ENCODE assay signal across 16 cellular contexts in the genomic region with DNA sequence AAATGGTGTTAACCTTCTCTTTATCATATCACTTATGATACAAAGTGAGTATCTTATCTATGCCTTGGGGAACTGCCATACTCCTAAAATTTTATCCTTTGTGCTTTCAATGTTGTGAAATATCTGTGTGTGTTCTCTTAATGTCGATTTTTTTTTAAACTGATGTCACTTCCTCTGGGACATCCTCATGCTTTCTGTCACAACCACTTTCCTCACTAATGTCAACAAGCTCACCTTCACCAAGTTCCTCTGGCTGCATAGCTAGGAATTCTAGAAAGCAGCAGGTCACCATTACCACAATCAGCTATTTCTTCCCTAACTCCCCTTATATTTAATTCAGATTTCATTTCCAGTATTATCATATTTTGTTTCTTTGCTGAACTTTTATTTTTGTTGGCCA.
"Had no signal": no experiment of that assay in that cellular context is flagged by ENCODE, and none has a peak within 500 bp of the region (broad histone marks: within the 10 kb centered on the region; RNA-seq: fewer than 3 reads in every experiment).

No MANE protein-coding gene starts in this region.

- DNase-seq: effector CD4-positive, alpha-beta T cell; endodermal cell; foreskin melanocyte; head of caudate nucleus; left colon; naive thymus-derived CD4-positive, alpha-beta T cell; nephron progenitor cell; psoas muscle; sigmoid colon; stimulated activated CD4-positive, alpha-beta T cell treated with anti-CD3 and anti-CD28 coated beads, Interleukin-2, amount 100 ng/mL, for 24 hours; stimulated activated naive CD4-positive, alpha-beta T cell; trophoblast cell had no signal

- H3K27me3 ChIP-seq: hepatocyte, neutrophil, sigmoid colon had no signal

- H3K27ac ChIP-seq: coronary artery, hepatocyte, neutrophil, psoas muscle, sigmoid colon, skin epidermis had no signal

- H3K4me3 ChIP-seq: coronary artery, hepatocyte, psoas muscle, sigmoid colon, skin epidermis had no signal

- H3K4me2 ChIP-seq: hepatocyte had no signal

- H3K79me2 ChIP-seq: hepatocyte had no signal

- H3K36me3 ChIP-seq: neutrophil, sigmoid colon had no signal

- ATAC-seq: left colon; naive thymus-derived CD4-positive, alpha-beta T cell; psoas muscle had no signal

- H3K4me1 ChIP-seq: psoas muscle, sigmoid colon had no signal
